In the genomic region with DNA sequence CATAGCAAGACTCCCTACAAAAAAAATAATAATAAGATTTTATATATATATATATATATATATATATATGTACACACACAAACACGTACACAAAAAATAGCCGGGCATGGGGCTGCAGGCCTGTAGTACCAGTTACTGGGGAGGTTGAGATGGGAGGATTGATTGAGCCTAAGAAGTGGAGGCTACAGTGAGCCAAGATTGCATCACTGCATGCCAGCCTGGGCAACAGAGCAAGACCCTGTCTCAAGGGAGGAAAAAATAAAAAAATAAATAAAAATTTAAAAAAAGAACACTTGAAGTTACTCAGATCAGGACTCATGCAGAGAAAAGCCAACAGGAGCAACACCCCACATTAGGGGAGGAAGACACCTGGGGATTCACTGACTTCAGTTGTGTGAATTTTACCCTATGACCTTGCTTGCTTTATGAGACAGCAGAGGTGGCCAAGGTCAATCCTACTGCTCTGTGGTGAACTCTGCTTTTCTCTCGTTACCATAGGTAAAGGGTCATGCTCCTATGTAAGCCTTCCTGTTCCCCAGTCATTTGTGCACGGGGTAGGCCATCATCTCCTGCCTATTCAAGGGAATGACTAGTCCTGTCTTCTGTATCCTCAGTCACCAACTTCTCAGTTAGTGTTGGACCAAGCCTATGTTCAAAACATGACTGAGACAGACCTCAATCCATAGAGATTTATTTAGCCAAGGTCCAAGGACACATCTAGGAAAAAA, we compare ENCODE assay signal across 18 cellular contexts.
"Had no signal": no experiment of that assay in that cellular context is flagged by ENCODE, and none has a peak within 500 bp of the region (broad histone marks: within the 10 kb centered on the region; RNA-seq: fewer than 3 reads in every experiment).

No MANE protein-coding gene starts in this region.

- H3K27me3 ChIP-seq: ovary, right atrium auricular region, upper lobe of left lung had no signal

- H3K9me3 ChIP-seq: neutrophil, ovary, psoas muscle, right atrium auricular region had no signal

- H3K27me3 Mint-ChIP-seq: activated naive CD8-positive, alpha-beta T cell treated with anti-CD3 and anti-CD28 coated beads, Interleukin-2, amount 10 ng/mL, durations not matched to agents 7 days and 5 days had no signal

- H3K27ac ChIP-seq: coronary artery, neutrophil, ovary, VCaP had no signal

- H3K36me3 ChIP-seq: heart right ventricle, neutrophil, ovary, right atrium auricular region, upper lobe of left lung had no signal

- H3K9me3 Mint-ChIP-seq: activated T-cell treated with anti-CD3 and anti-CD28 coated beads, Interleukin-2, amount 50 U/mL, for 4 hours had no signal

- DNase-seq: activated CD4-positive, CD25-positive, alpha-beta regulatory T cell treated with anti-CD3 and anti-CD28 coated beads, Interleukin-2, amount 50 U/mL, for 72 hours; activated CD8-positive, alpha-beta memory T cell treated with anti-CD3 and anti-CD28 coated beads for 24 hours; activated CD8-positive, alpha-beta memory T cell treated with anti-CD3 and anti-CD28 coated beads, Interleukin-2, amount 50 U/mL, for 4 hours; activated naive CD4-positive, alpha-beta T cell treated with Interleukin-2 at 50 U/mL for 16 hours; activated T-cell treated with anti-CD3 and anti-CD28 coated beads, Interleukin-2, amount 50 U/mL, for 4 hours; amygdala; cerebellar nuclear complex; heart right ventricle; stimulated activated CD4-positive, alpha-beta T cell treated with anti-CD3 and anti-CD28 coated beads, Interleukin-4, amount 100 ng/mL, for 24 hours; stimulated activated naive CD8-positive, alpha-beta T cell treated with anti-CD3 and anti-CD28 coated beads, Interleukin-15, Interleukin-2, amounts not matched to agents 100 U/mL and 50 U/mL, for 24 hours; upper lobe of left lung had no signal

- H3K4me1 ChIP-seq: psoas muscle had no signal
